Comparison of ENCODE assay signal across 8 cellular contexts in genomic region chr20:58691773-58692578, GRCh38. TPM values are rescaled to one million over a fixed set of nuclear protein-coding genes. Genes with fewer than 3 reads are reported as not detected.
DNase-seq lines count a peak whose midpoint lies in the region; ATAC-seq and TF ChIP-seq lines count a peak whose summit lies in the region.

No MANE protein-coding gene starts in this region.

- peaks cover 21% of the 10 kb centered on the region for H3K4me1 Mint-ChIP-seq in type B pancreatic cell (ENCODE audit: unreplicated experiment)

- H3K9ac ChIP-seq in BLaER1: peak overlapping the region; percentile 87

- H3K27ac Mint-ChIP-seq in type B pancreatic cell: peak overlapping the region; percentile 34

- 52 to 63% methylated on average over 31 of the region's 31 CpGs for WGBS in lung, 2 donors

- ATAC-seq in lung (ENCODE audit: insufficient read depth, low FRiP score) (no peak), GM19324 (IDR thresholded peaks at IDR 0.05; ENCODE audit: low FRiP score, unreplicated experiment) (no peak)

- TF ChIP-seq CTCF in breast epithelium (IDR thresholded peaks at IDR 0.05) (no peak), lung (IDR thresholded peaks at IDR 0.05; ENCODE audit: control extremely low read depth, extremely low read depth) (no peak), type B pancreatic cell (conservative IDR thresholded peaks at IDR 0.05) (no peak)

- intact Hi-C loops in breast epithelium (cut with DNase I; ENCODE audit: low total_unique reads): no loop called here

- peaks cover 7% of the 10 kb centered on the region for H3K36me3 Mint-ChIP-seq in type B pancreatic cell

- peak; percentile 50 for DNase-seq in MG63
- DNase-seq in breast epithelium (ENCODE audit: low spot score in 2 of 2): no peak
- DNase-seq in lung (ENCODE audit: low spot score): peak; percentile 58
- no peak for DNase-seq in type B pancreatic cell (ENCODE audit: extremely low spot score, unreplicated experiment)
- no peak for DNase-seq in DMS114 treated with DMSO at 0.1 percent for 48 hours (lab: John Stamatoyannopoulos, UW; ENCODE audit: unreplicated experiment)
- DNase-seq in KG1 (lab: John Stamatoyannopoulos, UW): no peak

- no peaks in the 10 kb centered on the region for H4K20me1 ChIP-seq in BLaER1

- H3K4me3 Mint-ChIP-seq in type B pancreatic cell: peak overlapping the region; percentile 52

- TF ChIP-seq POLR2A in breast epithelium (IDR thresholded peaks at IDR 0.05): no peak

- H3K9me3 ChIP-seq in BLaER1 (no peaks in the 10 kb centered on the region), MG63 (peaks cover 4% of the 10 kb centered on the region; the same call in 1 of the 2 replicates), breast epithelium (no peaks in the 10 kb centered on the region), lung (ENCODE audit: control insufficient read depth in 2 of 2, insufficient read depth in 1 of 2, low read length in 1 of 2) (no peaks in the 10 kb centered on the region)

- H3K4me1 ChIP-seq in BLaER1: peaks cover 32% of the 10 kb centered on the region
- H3K4me1 ChIP-seq in breast epithelium: peaks cover 5 to 23% of the 10 kb centered on the region in 2 donors
- H3K4me1 ChIP-seq in lung (ENCODE audit: control insufficient read depth in 2 of 2, insufficient read depth in 2 of 2, low read length in 2 of 2): peaks cover 0 to 20% of the 10 kb centered on the region in 2 donors

- H3K4me2 ChIP-seq in BLaER1: peak overlapping the region; percentile 96

- H3K36me3 ChIP-seq in BLaER1 (peaks cover 16% of the 10 kb centered on the region; the same call in 1 of the 2 replicates), MG63 (peaks cover 15% of the 10 kb centered on the region), breast epithelium (no peaks in the 10 kb centered on the region), lung (ENCODE audit: control insufficient read depth in 2 of 2, insufficient read depth in 2 of 2, low read length in 2 of 2) (peaks cover 0 to 14% of the 10 kb centered on the region in 2 donors)

- H3K27ac ChIP-seq in BLaER1 (peak overlapping the region; percentile 89), breast epithelium (peak overlapping the region; percentile 84 to 95), lung (ENCODE audit: low read depth in 1 of 2, low read length in 1 of 2) (peak overlapping the region; percentile 89 to 93)

- no peaks in the 10 kb centered on the region for H3K9me3 Mint-ChIP-seq in type B pancreatic cell

- H3K4me3 ChIP-seq in BLaER1: peak overlapping the region; percentile 72; the same call in 1 of the 2 replicates
- H3K4me3 ChIP-seq in MG63: peak overlapping the region; percentile 35
- peak overlapping the region in 1 of 3 donors; percentile 89 for H3K4me3 ChIP-seq in breast epithelium
- H3K4me3 ChIP-seq in lung: no peak overlapping the region

- H3K27me3 ChIP-seq in BLaER1: peaks cover 16% of the 10 kb centered on the region
- no peaks in the 10 kb centered on the region for H3K27me3 ChIP-seq in MG63
- no peaks in the 10 kb centered on the region for H3K27me3 ChIP-seq in breast epithelium
- H3K27me3 ChIP-seq in lung (ENCODE audit: control insufficient read depth, insufficient read depth): no peaks in the 10 kb centered on the region

- H3K27me3 Mint-ChIP-seq in type B pancreatic cell: no peaks in the 10 kb centered on the region

RNA-seq across cellular contexts. Expression of gene NPEPL1, which starts 0.6 kb away (rescaled TPM):
- 44.7 and 46.2 TPM in 2 replicates for total RNA-seq in MG63 (2014; rRNA removed; shearing (Covaris generic); ENCODE audit: low replicate concordance)
- total RNA-seq in breast epithelium (10 to 100 TPM; 26.8 to 35.7 (median 30.8) TPM), lung (10 to 100 TPM; 24.3 to 46.2 TPM), type B pancreatic cell (ENCODE audit: low replicate concordance) (21.1 and 25.0 TPM in 2 replicates)
- polyA plus RNA-seq in lung: 10 to 100 TPM; 36.4 to 46.0 TPM

RNA-seq across cellular contexts. Expression of gene STX16, which starts 40.9 kb away (rescaled TPM):
- total RNA-seq in MG63 (2014; rRNA removed; shearing (Covaris generic); ENCODE audit: low replicate concordance): 30.4 and 45.4 TPM in 2 replicates
- total RNA-seq in breast epithelium (10 to 100 TPM; 54.4 to 76.5 (median 74.4) TPM), lung (10 to 100 TPM; 51.9 to 85.2 TPM), type B pancreatic cell (ENCODE audit: low replicate concordance) (60.4 and 62.8 TPM in 2 replicates)
- polyA plus RNA-seq in lung: 10 to 100 TPM; 37.1 to 42.0 TPM

Comparison
In these comparisons a context has a peak if more than half of its experiments do, and no peak if none do; other contexts are left out.
1. DNase-seq: peak in MG63 (single experiment) and lung (single experiment); none in breast epithelium (0 of 2), type B pancreatic cell (single experiment), DMS114 treated with DMSO at 0.1 percent for 48 hours (single experiment) and KG1 (single experiment).
2. Peak in every context shown above with its lines, with median percentiles within 50 percentile points of each other: H3K27ac ChIP-seq.